ENCODE assay signal across 8 cellular contexts in the genomic region with DNA sequence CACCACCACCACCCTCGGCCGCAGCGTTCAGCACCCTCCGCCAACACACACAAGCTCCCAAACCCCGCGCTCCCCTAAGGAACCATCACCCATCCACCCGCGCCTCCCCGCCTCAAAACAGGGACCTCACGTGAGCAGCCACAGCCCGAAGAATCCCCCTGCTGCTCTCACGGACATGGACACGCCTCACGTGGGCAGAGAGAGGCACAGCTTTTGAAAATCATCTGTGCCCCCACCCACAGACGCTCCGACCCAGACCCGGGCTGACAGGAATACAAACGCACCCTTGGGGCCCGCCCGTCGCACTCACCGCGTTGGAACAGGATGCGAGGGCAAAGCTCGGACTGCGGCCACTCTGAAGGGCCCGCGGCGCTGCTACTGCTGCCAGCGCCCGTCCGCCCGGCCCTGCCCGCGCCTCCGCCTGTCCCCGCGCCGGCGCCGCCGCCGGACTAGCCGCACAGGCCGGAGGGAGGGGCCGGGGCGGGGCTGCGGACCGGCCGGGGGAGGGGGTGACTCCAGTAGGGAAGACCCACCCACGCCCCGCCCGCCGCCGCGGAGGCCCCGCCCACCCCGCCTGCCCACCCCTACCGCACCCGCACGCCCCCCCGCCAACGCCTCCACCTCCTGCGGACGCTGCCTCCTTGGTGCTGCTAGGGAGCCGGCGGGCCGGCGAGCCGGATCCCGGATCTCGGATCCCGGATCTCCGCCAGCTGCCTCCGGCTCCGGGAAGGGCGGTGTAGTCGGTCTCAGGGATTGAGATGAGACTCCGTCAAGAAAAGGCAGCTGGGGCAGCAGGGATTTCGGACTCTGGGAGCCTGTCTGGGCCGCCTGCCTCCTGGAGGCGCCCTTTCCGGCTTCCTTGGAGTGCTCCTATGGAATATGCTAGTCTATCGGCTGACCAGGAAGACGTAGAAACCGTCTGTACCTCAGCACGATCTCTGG. TPM values are rescaled to one million over a fixed set of nuclear protein-coding genes. Genes with fewer than 3 reads are reported as not detected.
DNase-seq lines count a peak whose midpoint lies in the region; ATAC-seq and TF ChIP-seq lines count a peak whose summit lies in the region.

A gene (minus strand): TSS at position 461 of the 942 bp plus-strand sequence. CDS start 8,246 bp downstream, outside the sequence.

- DNase-seq in GM06990 (ENCODE audit: extremely low read depth, insufficient read length), result peak; percentile 78
- peak; percentile 85 to 92 (median 86) for DNase-seq in NCI-H1417 (lab: John Stamatoyannopoulos, UW)
- DNase-seq in T-helper 9 cell, result peak; percentile 79
- DNase-seq in astrocyte of the hippocampus (ENCODE audit: low read depth, low spot score), result peak; percentile 95
- peak; percentile 97 for DNase-seq in hepatocyte (ENCODE audit: low spot score)
- DNase-seq in retinal pigment epithelial cell (ENCODE audit: low read depth), result peak; percentile 35

- peaks cover 35% of the 10 kb centered on the region for H3K4me1 ChIP-seq in hepatocyte (ENCODE audit: insufficient read depth)

- H3K79me2 ChIP-seq in hepatocyte, result peaks cover 34% of the 10 kb centered on the region

- H4K20me1 ChIP-seq in hepatocyte (ENCODE audit: insufficient read depth, poor library complexity, severe bottlenecking), result no peaks in the 10 kb centered on the region

- peak within 1 kb of the TSS; percentile 94 for H3K27ac ChIP-seq in hepatocyte

- WGBS in hepatocyte (ENCODE audit: low lambda C conversion rate, missing lambda C conversion rate), result under 1% methylated on average over 55 of the region's 87 CpGs

- TF ChIP-seq CTCF in GM06990 (IDR thresholded peaks at IDR 0.05; ENCODE audit: insufficient read depth, low read length, poor library complexity, severe bottlenecking) (no peak), hepatocyte (IDR thresholded peaks at IDR 0.05; ENCODE audit: poor library complexity) (peak; percentile 48), retinal pigment epithelial cell (conservative IDR thresholded peaks at IDR 0.05; ENCODE audit: low read depth, low read length) (peak; percentile 47)

- H3K4me2 ChIP-seq in hepatocyte, result peak within 1 kb of the TSS; percentile 89

- no peaks in the 10 kb centered on the region for H3K27me3 ChIP-seq in GM06990 (replicated peaks; ENCODE audit: control insufficient read depth, insufficient read depth, low read length)
- no peaks in the 10 kb centered on the region for H3K27me3 ChIP-seq in hepatocyte

- H3K9me2 ChIP-seq in hepatocyte (replicated peaks; ENCODE audit: insufficient read depth), result no peaks in the 10 kb centered on the region

- H3K36me3 ChIP-seq in GM06990 (ENCODE audit: control insufficient read depth, insufficient read depth, low read length), result peaks cover 21% of the 10 kb centered on the region
- H3K36me3 ChIP-seq in hepatocyte (replicated peaks; ENCODE audit: insufficient read depth, low read depth), result no peaks in the 10 kb centered on the region

- peak within 1 kb of the TSS; percentile 99 for H2AFZ ChIP-seq in hepatocyte

- peak within 1 kb of the TSS; percentile 76 for H3K4me3 ChIP-seq in GM06990 (replicated peaks; ENCODE audit: low read depth, low read length)
- H3K4me3 ChIP-seq in hepatocyte, result peak within 1 kb of the TSS; percentile 88
- peak within 1 kb of the TSS; percentile 81 for H3K4me3 ChIP-seq in retinal pigment epithelial cell (ENCODE audit: low read length)

- ATAC-seq in HG02623 (IDR thresholded peaks at IDR 0.05; ENCODE audit: unreplicated experiment) (peak; percentile 71), HG02938 (IDR thresholded peaks at IDR 0.05; ENCODE audit: unreplicated experiment) (no peak)

- H3K9me3 ChIP-seq in hepatocyte (ENCODE audit: low read depth), result no peaks in the 10 kb centered on the region

RNA-seq across cellular contexts. Expression of the gene that starts here (rescaled TPM):
- total RNA-seq in hepatocyte, result 18.1 and 26.2 TPM in 2 replicates
- 31.6 and 35.5 TPM in 2 replicates for polyA plus RNA-seq in hepatocyte

Comparison
In these comparisons a context has a peak if more than half of its experiments do, and no peak if none do; other contexts are left out.
1. DNase-seq: peak in every context shown above with its lines; median percentile 97 in hepatocyte; 95 in astrocyte of the hippocampus; 86 in NCI-H1417; 79 in T-helper 9 cell; 78 in GM06990; 35 in retinal pigment epithelial cell.